In genomic region chr11:122745111-122745510, GRCh38 we compare ENCODE assay signal across 25 cellular contexts.
DNase-seq lines count a peak whose midpoint lies in the region; ATAC-seq and TF ChIP-seq lines count a peak whose summit lies in the region.
"Had no signal": no experiment of that assay in that cellular context is flagged by ENCODE, and none has a peak within 500 bp of the region (broad histone marks: within the 10 kb centered on the region; RNA-seq: fewer than 3 reads in every experiment).

No MANE protein-coding gene starts in this region.

- TF ChIP-seq CTCF in OCI-LY7 (conservative IDR thresholded peaks at IDR 0.05; ENCODE audit: low read length) = no peak
- TF ChIP-seq CTCF in neutrophil (IDR thresholded peaks at IDR 0.05) = no peak
- TF ChIP-seq CTCF in sigmoid colon (IDR thresholded peaks at IDR 0.05) = no peak

- peaks cover 30% of the 10 kb centered on the region for H3K4me1 Mint-ChIP-seq in T-helper 1 cell treated with Interleukin-12 subunit alpha and Interleukin-12 subunit beta and Interleukin-4 antibody, amounts not matched to agents 30 μg/mL and 1 μg/mL, for 36 hours (ENCODE audit: low read depth)

- DNase-seq in T-helper 1 cell (no peak), EL (peak; percentile 82), OCI-LY7 (ENCODE audit: low spot score) (no peak), sigmoid colon (no peak), NCI-H526 (lab: John Stamatoyannopoulos, UW) (no peak)
- DNase-seq: activated CD4-positive, alpha-beta T cell treated with anti-CD3 and anti-CD28 coated beads for 36 hours; activated naive CD4-positive, alpha-beta T cell treated with anti-CD3 and anti-CD28 coated beads, Interleukin-2, amount 10 ng/mL, durations not matched to agents 7 days and 5 days; Caco-2; central memory CD4-positive, alpha-beta T cell; left ventricle myocardium inferior; midbrain; NCI-H2029 treated with DMSO at 0.1 percent for 48 hours; NCI-H446; PC-3; Right ventricle myocardium superior; stimulated activated naive CD8-positive, alpha-beta T cell treated with anti-CD3 and anti-CD28 coated beads, Interleukin-15, Interleukin-2, amounts not matched to agents 100 U/mL and 50 U/mL, for 24 hours; thyroid gland had no signal

- H3K9me2 ChIP-seq in OCI-LY7 (ENCODE audit: insufficient read depth, low read length) = no peaks in the 10 kb centered on the region

- intact Hi-C loops in OCI-LY7 (cut with micrococcal nuclease; ENCODE audit: unreplicated experiment) (loop anchor here (2.0 kb wide), 1 partner anchor 76 kb away; no protein-coding TSS in a partner anchor), sigmoid colon (cut with DNase I) (no loop called here)

- peak overlapping the region; percentile 6 for H3K4me3 Mint-ChIP-seq in T-helper 1 cell treated with Interleukin-12 subunit alpha and Interleukin-12 subunit beta and Interleukin-4 antibody, amounts not matched to agents 30 μg/mL and 1 μg/mL, for 36 hours
- H3K4me3 Mint-ChIP-seq: activated CD4-positive, alpha-beta T cell treated with anti-CD3 and anti-CD28 coated beads for 36 hours; activated naive CD4-positive, alpha-beta T cell treated with anti-CD3 and anti-CD28 coated beads, Interleukin-2, amount 10 ng/mL, durations not matched to agents 7 days and 5 days; dendritic cell treated with granulocyte-macrophage colony-stimulating factor and Interleukin-4, amounts not matched to agents 40 ng/mL and 50 ng/mL, for 4 days had no signal

- WGBS in sigmoid colon, 2 donors = 85 to 87% methylated on average over 2 of the region's 2 CpGs

- no peaks in the 10 kb centered on the region for H4K20me1 ChIP-seq in OCI-LY7 (ENCODE audit: insufficient read depth, low read length)

- peak overlapping the region; percentile 66 for H3K4me2 ChIP-seq in OCI-LY7 (ENCODE audit: low read length)

- POLR2A ChIA-PET in OCI-LY7 (lab: Charles Lee) = interaction anchor here (0.7 to 7.4 kb wide), 21 partner anchors 9 to 98 kb away, joined by 3 to 88 read pairs (median 5); partner anchors contain the start of gene UBASH3B

- H3K79me2 ChIP-seq in OCI-LY7 (ENCODE audit: insufficient read depth, low read depth, low read length) = peaks cover 21% of the 10 kb centered on the region; the same call in 1 of the 2 replicates
- H3K79me2 ChIP-seq: parathyroid adenoma had no signal

- no peaks in the 10 kb centered on the region for H3K9me3 ChIP-seq in OCI-LY7 (ENCODE audit: low read length)
- H3K9me3 ChIP-seq in neutrophil = no peaks in the 10 kb centered on the region
- no peaks in the 10 kb centered on the region for H3K9me3 ChIP-seq in sigmoid colon
- H3K9me3 ChIP-seq: Caco-2, left ventricle myocardium inferior, right atrium auricular region, thyroid gland had no signal

- peaks cover 3% of the 10 kb centered on the region; the same call in 1 of the 2 replicates for H3K36me3 ChIP-seq in OCI-LY7 (ENCODE audit: insufficient read depth, low read length)
- no peaks in the 10 kb centered on the region for H3K36me3 ChIP-seq in neutrophil
- no peaks in the 10 kb centered on the region for H3K36me3 ChIP-seq in sigmoid colon
- H3K36me3 ChIP-seq: left ventricle myocardium inferior, right atrium auricular region, thyroid gland had no signal

- peaks cover 96% of the 10 kb centered on the region for H3K4me1 ChIP-seq in OCI-LY7 (ENCODE audit: insufficient read depth, low read length, poor library complexity, severe bottlenecking)
- peaks cover 38 to 42% of the 10 kb centered on the region in 2 experiments for H3K4me1 ChIP-seq in neutrophil (ENCODE audit: control insufficient read depth in 1 of 2, insufficient read depth in 1 of 2, low read depth in 1 of 2, low read length in 1 of 2)
- H3K4me1 ChIP-seq in sigmoid colon = peaks cover 0 to 30% (median 18%) of the 10 kb centered on the region in 4 donors
- H3K4me1 ChIP-seq: parathyroid adenoma had no signal

- H3K27me3 ChIP-seq in neutrophil (no peaks in the 10 kb centered on the region), sigmoid colon (no peaks in the 10 kb centered on the region)
- H3K27me3 ChIP-seq: right atrium auricular region, thyroid gland had no signal

- ATAC-seq in GM21528 (IDR thresholded peaks at IDR 0.05; ENCODE audit: low FRiP score, unreplicated experiment) = no peak
- ATAC-seq: activated CD4-positive, alpha-beta T cell treated with anti-CD3 and anti-CD28 coated beads for 36 hours; natural killer cell treated with Interleukin-12 subunit alpha and Interleukin-12 subunit beta and Interleukin-15 and Interleukin-18, amount 100 ng/mL, for 72 hours; PC-3; stimulated activated naive CD8-positive, alpha-beta T cell treated with anti-CD3 and anti-CD28 coated beads, Interleukin-15, Interleukin-2, amounts not matched to agents 100 U/mL and 50 U/mL, for 24 hours had no signal

- H3K27ac Mint-ChIP-seq in T-helper 1 cell treated with Interleukin-12 subunit alpha and Interleukin-12 subunit beta and Interleukin-4 antibody, amounts not matched to agents 30 μg/mL and 1 μg/mL, for 36 hours = no peak overlapping the region

- H3K36me3 Mint-ChIP-seq in T-helper 1 cell treated with Interleukin-12 subunit alpha and Interleukin-12 subunit beta and Interleukin-4 antibody, amounts not matched to agents 30 μg/mL and 1 μg/mL, for 36 hours (ENCODE audit: low read depth) = peaks cover 2% of the 10 kb centered on the region
- H3K36me3 Mint-ChIP-seq: natural killer cell treated with Interleukin-12 subunit alpha and Interleukin-12 subunit beta and Interleukin-15 and Interleukin-18, amount 100 ng/mL, for 72 hours had no signal

- H3K27ac ChIP-seq in OCI-LY7 (ENCODE audit: low read depth, low read length, poor library complexity, severe bottlenecking) = peak overlapping the region; percentile 85
- H3K27ac ChIP-seq in neutrophil = peak overlapping the region; percentile 13
- H3K27ac ChIP-seq in sigmoid colon = no peak overlapping the region
- H3K27ac ChIP-seq: 22Rv1, left ventricle myocardium inferior, parathyroid adenoma, right atrium auricular region, thyroid gland had no signal

- no peak for TF ChIP-seq EP300 in sigmoid colon (IDR thresholded peaks at IDR 0.05)

- BruUV-seq in OCI-LY7 (replicated peaks; lab: Mats Ljungman, UMichigan) = no TSS peak

- H3K9me3 Mint-ChIP-seq in T-helper 1 cell treated with Interleukin-12 subunit alpha and Interleukin-12 subunit beta and Interleukin-4 antibody, amounts not matched to agents 30 μg/mL and 1 μg/mL, for 36 hours = no peaks in the 10 kb centered on the region
- H3K9me3 Mint-ChIP-seq: activated naive CD4-positive, alpha-beta T cell treated with anti-CD3 and anti-CD28 coated beads, Interleukin-2, amount 10 ng/mL, durations not matched to agents 7 days and 5 days; dendritic cell treated with granulocyte-macrophage colony-stimulating factor and Interleukin-4, amounts not matched to agents 40 ng/mL and 50 ng/mL, for 4 days had no signal

- H3K4me3 ChIP-seq in OCI-LY7 (ENCODE audit: low read depth, low read length, poor library complexity, severe bottlenecking) = no peak overlapping the region
- no peak overlapping the region for H3K4me3 ChIP-seq in neutrophil (ENCODE audit: low read depth in 1 of 2, low read length in 1 of 2)
- no peak overlapping the region for H3K4me3 ChIP-seq in sigmoid colon
- H3K4me3 ChIP-seq: left ventricle myocardium inferior, right atrium auricular region, thyroid gland had no signal

- peaks cover 14% of the 10 kb centered on the region for H3K27me3 Mint-ChIP-seq in T-helper 1 cell treated with Interleukin-12 subunit alpha and Interleukin-12 subunit beta and Interleukin-4 antibody, amounts not matched to agents 30 μg/mL and 1 μg/mL, for 36 hours (ENCODE audit: low read depth)
- H3K27me3 Mint-ChIP-seq: dendritic cell treated with granulocyte-macrophage colony-stimulating factor and Interleukin-4, amounts not matched to agents 40 ng/mL and 50 ng/mL, for 4 days; natural killer cell treated with Interleukin-12 subunit alpha and Interleukin-12 subunit beta and Interleukin-15 and Interleukin-18, amount 100 ng/mL, for 72 hours had no signal

- TF ChIP-seq POLR2A in sigmoid colon (IDR thresholded peaks at IDR 0.05) = no peak

- no peak overlapping the region for H2AFZ ChIP-seq in OCI-LY7 (ENCODE audit: low read length)
- H2AFZ ChIP-seq: parathyroid adenoma had no signal

- CTCF ChIA-PET in OCI-LY7 (lab: Charles Lee; ENCODE audit: unreplicated experiment) = interaction anchor here (1.0 to 2.8 kb wide), 7 partner anchors 10 to 89 kb away, joined by 3 to 20 read pairs (median 4); no protein-coding TSS in a partner anchor

Comparison
In these comparisons a context has a peak if more than half of its experiments do, and no peak if none do; other contexts are left out.
1. H3K27ac ChIP-seq: peak in OCI-LY7 (single experiment) and neutrophil (single experiment); none in sigmoid colon (0 of 4).